Comparison of ENCODE assay signal across 12 cellular contexts in the genomic region with DNA sequence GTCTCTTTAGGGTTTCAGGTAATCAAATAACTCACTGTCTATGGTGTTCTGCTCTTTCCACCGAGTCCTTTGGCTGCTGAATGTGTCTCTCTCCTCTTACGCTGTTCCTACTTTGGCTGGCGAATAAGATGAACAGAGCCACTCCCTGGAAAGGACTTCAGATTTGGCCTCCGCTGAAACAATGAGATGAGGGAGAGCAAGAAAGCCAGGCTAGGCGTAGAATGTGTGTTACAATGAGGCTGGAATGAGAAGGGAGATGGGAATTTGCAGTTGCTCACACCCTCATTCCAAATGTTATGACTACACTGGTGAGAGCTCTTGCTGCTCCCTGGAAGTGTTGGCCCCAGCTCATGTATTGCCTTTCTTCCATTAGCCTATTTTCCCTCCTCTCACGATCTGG. TPM values are rescaled to one million over a fixed set of nuclear protein-coding genes. Genes with fewer than 3 reads are reported as not detected.
A peak's percentile ranks its signal among the peaks of the same experiment; 100 is the strongest.
DNase-seq lines count a peak whose midpoint lies in the region; ATAC-seq and TF ChIP-seq lines count a peak whose summit lies in the region.
"Had no signal": no experiment of that assay in that cellular context is flagged by ENCODE, and none has a peak within 500 bp of the region (broad histone marks: within the 10 kb centered on the region; RNA-seq: fewer than 3 reads in every experiment).

A gene with protein sequence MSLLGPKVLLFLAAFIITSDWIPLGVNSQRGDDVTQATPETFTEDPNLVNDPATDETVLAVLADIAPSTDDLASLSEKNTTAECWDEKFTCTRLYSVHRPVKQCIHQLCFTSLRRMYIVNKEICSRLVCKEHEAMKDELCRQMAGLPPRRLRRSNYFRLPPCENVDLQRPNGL (minus strand): TSS at position 235 of the 400 bp plus-strand sequence. CDS start 722 bp downstream, outside the sequence.

- no peak within 1 kb of the TSS for H2AK5ac ChIP-seq in mesendoderm (ENCODE audit: low read length)

- H3K23ac ChIP-seq in mesendoderm (ENCODE audit: low read length) = no peak within 1 kb of the TSS

- no peaks in the 10 kb centered on the region for H3K79me2 ChIP-seq in mesendoderm (ENCODE audit: control insufficient read depth, insufficient read depth, low read length)

- H3K79me1 ChIP-seq in mesendoderm (ENCODE audit: low read length) = no peaks in the 10 kb centered on the region

- no peak within 1 kb of the TSS for H3K9ac ChIP-seq in mesendoderm (ENCODE audit: low read length)

- no peak within 1 kb of the TSS for H4K5ac ChIP-seq in mesendoderm (ENCODE audit: low read length)

- intact Hi-C loops in esophagus muscularis mucosa (cut with DNase I) (no loop called here), upper lobe of right lung (cut with DNase I) (no loop called here)

- H2BK5ac ChIP-seq in mesendoderm (ENCODE audit: low read length) = no peak within 1 kb of the TSS

- no peak within 1 kb of the TSS for H2BK15ac ChIP-seq in mesendoderm (replicated peaks; ENCODE audit: low read depth)

- H4K8ac ChIP-seq in mesendoderm (ENCODE audit: low read depth, low read length) = no peak within 1 kb of the TSS

- TF ChIP-seq POLR2A in esophagus muscularis mucosa (IDR thresholded peaks at IDR 0.05; ENCODE audit: low read depth) = no peak

- 83% methylated on average over 6 of the region's 6 CpGs for WGBS in esophagus muscularis mucosa
- WGBS in mesendoderm (ENCODE audit: extremely low coverage, insufficient coverage, low lambda C conversion rate) = no CpG with 5 or more reads among the region's 6 CpGs

- no peak within 1 kb of the TSS for H3K56ac ChIP-seq in mesendoderm (ENCODE audit: low read length)

- DNase-seq in MG63 (peak; percentile 65), esophagus muscularis mucosa (ENCODE audit: extremely low spot score) (no peak), mesendoderm (peak; percentile 90), upper lobe of right lung (no peak), GM10266 (ENCODE audit: extremely low spot score) (no peak), D341Med (ENCODE audit: low spot score) (no peak)
- DNase-seq in central memory CD4-positive, alpha-beta T cell = no peak
- DNase-seq: activated T-cell treated with anti-CD3 and anti-CD28 coated beads for 4 hours; cerebellar nuclear complex; stimulated activated CD4-positive, alpha-beta T cell treated with anti-CD3 and anti-CD28 coated beads, Interleukin-15, amount 100 ng/mL, for 24 hours had no signal

- H3K27me3 ChIP-seq in MG63 = no peaks in the 10 kb centered on the region
- H3K27me3 ChIP-seq in esophagus muscularis mucosa = no peaks in the 10 kb centered on the region
- no peaks in the 10 kb centered on the region for H3K27me3 ChIP-seq in mesendoderm (ENCODE audit: insufficient read depth, low read length, poor library complexity)
- H3K27me3 ChIP-seq in upper lobe of right lung = no peaks in the 10 kb centered on the region

- no peak within 1 kb of the TSS for H3K4ac ChIP-seq in mesendoderm (ENCODE audit: low read depth, low read length)

- H3K4me3 ChIP-seq in MG63 (peak within 1 kb of the TSS; percentile 31), esophagus muscularis mucosa (peak within 1 kb of the TSS; percentile 26 to 45 (median 32)), mesendoderm (ENCODE audit: low read length) (no peak within 1 kb of the TSS), upper lobe of right lung (no peak within 1 kb of the TSS)

- no peaks in the 10 kb centered on the region for H3K9me3 ChIP-seq in MG63
- no peaks in the 10 kb centered on the region for H3K9me3 ChIP-seq in esophagus muscularis mucosa
- H3K9me3 ChIP-seq in upper lobe of right lung = no peaks in the 10 kb centered on the region

- no peak within 1 kb of the TSS for H3K18ac ChIP-seq in mesendoderm (ENCODE audit: low read length)

- ATAC-seq in upper lobe of right lung (peak; percentile 59), HG02870 (IDR thresholded peaks at IDR 0.05; ENCODE audit: unreplicated experiment) (no peak)

- H3K27ac ChIP-seq in esophagus muscularis mucosa (replicated peaks in 1 of 4) = peak within 1 kb of the TSS; percentile 45 to 67 (median 56)
- no peak within 1 kb of the TSS for H3K27ac ChIP-seq in mesendoderm (ENCODE audit: low read depth, low read length)
- H3K27ac ChIP-seq in upper lobe of right lung = no peak within 1 kb of the TSS

- no peak for TF ChIP-seq EP300 in esophagus muscularis mucosa (IDR thresholded peaks at IDR 0.05)

- no peak within 1 kb of the TSS for H3K4me2 ChIP-seq in mesendoderm (ENCODE audit: low read length)

- no peak within 1 kb of the TSS for H2BK120ac ChIP-seq in mesendoderm (ENCODE audit: low read depth, low read length)

- H3K4me1 ChIP-seq in esophagus muscularis mucosa = peaks cover 0 to 4% (median 0%) of the 10 kb centered on the region in 4 donors
- H3K4me1 ChIP-seq in mesendoderm (ENCODE audit: control insufficient read depth, low read depth, low read length) = no peaks in the 10 kb centered on the region
- no peaks in the 10 kb centered on the region for H3K4me1 ChIP-seq in upper lobe of right lung

- no peaks in the 10 kb centered on the region for H3K36me3 ChIP-seq in MG63
- H3K36me3 ChIP-seq in esophagus muscularis mucosa = no peaks in the 10 kb centered on the region
- no peaks in the 10 kb centered on the region for H3K36me3 ChIP-seq in mesendoderm (ENCODE audit: control insufficient read depth, insufficient read depth, low read length)
- no peaks in the 10 kb centered on the region for H3K36me3 ChIP-seq in upper lobe of right lung

- no peak for TF ChIP-seq CTCF in esophagus muscularis mucosa (IDR thresholded peaks at IDR 0.05)
- TF ChIP-seq CTCF in upper lobe of right lung (IDR thresholded peaks at IDR 0.05) = no peak
- no peak for TF ChIP-seq CTCF in GM10266 (IDR thresholded peaks at IDR 0.05; ENCODE audit: control insufficient read depth, insufficient read depth, low read depth, missing control alignments)

RNA-seq across cellular contexts. Expression of the gene that starts here (rescaled TPM):
- 39.0 and 54.5 TPM in 2 replicates for total RNA-seq in MG63 (2014; rRNA removed; shearing (Covaris generic); ENCODE audit: low replicate concordance)
- total RNA-seq in esophagus muscularis mucosa (100 to 1,000 TPM in 3 of 4 donors, 10 to 100 TPM in 1; 94.7 to 252 (median 177) TPM), upper lobe of right lung (2.8 TPM)
- 1.2 TPM for polyA plus RNA-seq in mesendoderm (2013, experiment 1 of 2)
- polyA plus RNA-seq in mesendoderm (2013, experiment 2 of 2) = 1.3 TPM
- total RNA-seq: glomerular endothelial cell had no signal

Comparison
In these comparisons a context has a peak if more than half of its experiments do, and no peak if none do; other contexts are left out.
1. RNA of the gene that starts here (total RNA-seq): 94.7 to 252 TPM in esophagus muscularis mucosa and 39.0 to 54.5 TPM in MG63; 2.8 TPM in upper lobe of right lung (single experiment); every median in the first group is over 10 times any median in the second.
2. DNase-seq: peak in MG63 (single experiment) and mesendoderm (single experiment); none in esophagus muscularis mucosa (single experiment), upper lobe of right lung (single experiment), GM10266 (single experiment), central memory CD4-positive, alpha-beta T cell (single experiment) and D341Med (single experiment).
3. H3K4me3 ChIP-seq: peak in MG63 (single experiment) and esophagus muscularis mucosa (4 of 4); none in mesendoderm (single experiment) and upper lobe of right lung (single experiment).
4. H3K27ac ChIP-seq: peak in esophagus muscularis mucosa (4 of 4); none in mesendoderm (single experiment) and upper lobe of right lung (single experiment).